Comparison of ENCODE assay signal across 20 cellular contexts in the genomic region with DNA sequence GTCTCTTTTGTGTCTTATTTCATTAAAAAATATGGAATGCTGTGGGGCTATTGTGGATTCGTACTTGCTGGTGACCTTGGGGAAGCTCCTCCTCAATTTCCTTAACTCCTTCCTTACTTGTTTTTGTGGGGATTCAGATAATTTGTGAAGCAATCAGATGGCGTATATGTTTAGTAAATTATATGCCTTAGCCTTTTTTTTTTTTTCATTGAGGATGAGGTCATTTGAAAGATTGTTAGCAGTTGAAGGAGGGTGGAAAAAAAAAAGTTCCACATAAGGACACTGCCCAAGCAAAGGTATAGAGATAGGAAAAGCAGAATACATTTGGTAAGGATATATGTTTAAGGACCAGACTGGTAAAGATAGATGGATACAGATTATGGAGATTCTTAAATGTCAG. TPM values are rescaled to one million over a fixed set of nuclear protein-coding genes. Genes with fewer than 3 reads are reported as not detected.
DNase-seq lines count a peak whose midpoint lies in the region; ATAC-seq, FAIRE-seq and TF ChIP-seq lines count a peak whose summit lies in the region.
"Had no signal": no experiment of that assay in that cellular context is flagged by ENCODE, and none has a peak within 500 bp of the region (broad histone marks: within the 10 kb centered on the region; RNA-seq: fewer than 3 reads in every experiment).

No MANE protein-coding gene starts in this region.

- no peak overlapping the region for H2BK5ac ChIP-seq in H9 (ENCODE audit: insufficient read length, low read length)

- H2BK12ac ChIP-seq in H9 (ENCODE audit: insufficient read length, low read depth, low read length) = no peak overlapping the region

- no peaks in the 10 kb centered on the region for H3K9me2 ChIP-seq in GM23338 (ENCODE audit: insufficient read depth)

- H3K27ac Mint-ChIP-seq in GM23338 (no peak overlapping the region), H9 (no peak overlapping the region; a peak in 1 of 7 replicates)
- no peak overlapping the region for H3K27ac Mint-ChIP-seq in stimulated activated effector memory CD8-positive, alpha-beta T cell treated with anti-CD3 and anti-CD28 coated beads, Interleukin-12 subunit alpha, Interleukin-12 subunit beta, amount 100 ng/mL, for 72 hours

- no peak overlapping the region for H2BK120ac ChIP-seq in H9 (ENCODE audit: low read depth, low read length, poor library complexity, severe bottlenecking)

- H3K4me1 ChIP-seq in GM23338 (ENCODE audit: insufficient read depth) (peaks cover 41% of the 10 kb centered on the region), adipocyte (ENCODE audit: control insufficient read depth, insufficient read depth, low read length) (peaks cover 50% of the 10 kb centered on the region), kidney (ENCODE audit: control insufficient read depth in 1 of 2, insufficient read depth in 1 of 2, low read depth in 1 of 2, low read length in 2 of 2) (peaks cover 17 to 22% of the 10 kb centered on the region in 2 donors), H9 (ENCODE audit: insufficient read depth, low read length) (no peaks in the 10 kb centered on the region)

- H3K27me3 ChIP-seq in GM23338 (ENCODE audit: insufficient read depth) = no peaks in the 10 kb centered on the region
- no peaks in the 10 kb centered on the region for H3K27me3 ChIP-seq in adipocyte (replicated peaks; ENCODE audit: control insufficient read depth, insufficient read depth, low read length)
- H3K27me3 ChIP-seq in H9 (ENCODE audit: insufficient read depth, low read length) = no peaks in the 10 kb centered on the region
- H3K27me3 ChIP-seq: suprapubic skin had no signal

- H4K8ac ChIP-seq in H9 (replicated peaks; ENCODE audit: insufficient read length, low read depth, low read length) = no peak overlapping the region

- H3K4me2 ChIP-seq in GM23338 (peak overlapping the region; percentile 35; the same call in 1 of the 2 replicates), H9 (ENCODE audit: insufficient read depth, insufficient read length, low read length) (no peak overlapping the region)

- no peak overlapping the region for H3K18ac ChIP-seq in H9 (ENCODE audit: insufficient read length, low read depth, low read length)

- no peak overlapping the region for H3T11ph ChIP-seq in H9 (ENCODE audit: low read length)

- peaks cover 10% of the 10 kb centered on the region for H3K23me2 ChIP-seq in H9 (ENCODE audit: insufficient read length, low read depth, low read length, poor library complexity, severe bottlenecking)

- H4K5ac ChIP-seq in H9 (ENCODE audit: insufficient read length, low read depth, low read length) = no peak overlapping the region

- H3K4me3 Mint-ChIP-seq in GM23338 (no peak overlapping the region), H9 (no peak overlapping the region)
- H3K4me3 Mint-ChIP-seq in stimulated activated effector memory CD8-positive, alpha-beta T cell treated with anti-CD3 and anti-CD28 coated beads, Interleukin-12 subunit alpha, Interleukin-12 subunit beta, amount 100 ng/mL, for 72 hours = peak overlapping the region; percentile 6

- peaks cover 3% of the 10 kb centered on the region for H3K27me3 Mint-ChIP-seq in GM23338 (ENCODE audit: insufficient read depth, low read depth, poor library complexity)
- no peaks in the 10 kb centered on the region for H3K27me3 Mint-ChIP-seq in H9 (ENCODE audit: low read depth)

- DNase-seq in GM23338 (ENCODE audit: low spot score) (no peak), adipocyte (ENCODE audit: low read depth) (no peak), kidney (no peak), H9 (no peak)
- DNase-seq in stimulated activated effector memory CD8-positive, alpha-beta T cell treated with anti-CD3 and anti-CD28 coated beads, Interleukin-12 subunit alpha, Interleukin-12 subunit beta, amount 100 ng/mL, for 72 hours (ENCODE audit: low spot score in 2 of 2) = no peak
- DNase-seq: activated CD4-positive, CD25-positive, alpha-beta regulatory T cell; C1 segment of cervical spinal cord; DMS79 treated with DMSO at 0.1 percent for 48 hours; hippocampal formation; NCI-H187 treated with DMSO at 0.1 percent for 48 hours; NCI-H524 treated with DMSO at 0.1 percent for 48 hours had no signal

- H3K36me3 ChIP-seq in GM23338 (ENCODE audit: insufficient read depth) = no peaks in the 10 kb centered on the region
- no peaks in the 10 kb centered on the region for H3K36me3 ChIP-seq in adipocyte (ENCODE audit: control insufficient read depth, insufficient read depth, low read length, severe bottlenecking)
- H3K36me3 ChIP-seq in kidney (ENCODE audit: control insufficient read depth in 1 of 2, insufficient read depth in 2 of 2, low read length in 2 of 2) = no peaks in the 10 kb centered on the region
- H3K36me3 ChIP-seq: suprapubic skin had no signal

- H3K4ac ChIP-seq in H9 (ENCODE audit: low read depth, low read length) = no peak overlapping the region

- H3K56ac ChIP-seq in H9 (ENCODE audit: insufficient read length, low read depth, low read length) = no peak overlapping the region

- intact Hi-C loops in kidney (cut with DNase I) = no loop called here

- peaks cover 76% of the 10 kb centered on the region for H3K79me2 ChIP-seq in GM23338 (replicated peaks; ENCODE audit: insufficient read depth)
- peaks cover 31% of the 10 kb centered on the region; the same call in 1 of the 2 replicates for H3K79me2 ChIP-seq in H9 (ENCODE audit: insufficient read depth, low read length)

- ATAC-seq in GM23338 = no peak
- no peak for ATAC-seq in stimulated activated effector memory CD8-positive, alpha-beta T cell treated with anti-CD3 and anti-CD28 coated beads, Interleukin-12 subunit alpha, Interleukin-12 subunit beta, amount 100 ng/mL, for 72 hours
- no peak for ATAC-seq in HG02852 (IDR thresholded peaks at IDR 0.05; ENCODE audit: unreplicated experiment)
- ATAC-seq in HG03442 (IDR thresholded peaks at IDR 0.05; ENCODE audit: unreplicated experiment) = no peak
- no peak for ATAC-seq in GM19023 (IDR thresholded peaks at IDR 0.05; ENCODE audit: unreplicated experiment)
- ATAC-seq: esophagus mucosa, left lobe of liver had no signal

- H2BK20ac ChIP-seq in H9 (ENCODE audit: low read depth, low read length, poor library complexity, severe bottlenecking) = no peak overlapping the region

- H2AK5ac ChIP-seq in H9 (ENCODE audit: insufficient read length, low read length) = no peak overlapping the region

- no peak overlapping the region for H3K23ac ChIP-seq in H9 (ENCODE audit: insufficient read length, low read depth, low read length)

- H3K79me1 ChIP-seq in H9 (ENCODE audit: insufficient read depth, low read depth, low read length, poor library complexity, severe bottlenecking) = peaks cover 3% of the 10 kb centered on the region

- no peak for FAIRE-seq in kidney (lab: Jason Lieb, UNC)
- FAIRE-seq: RCC 7860 had no signal

- H3K27ac ChIP-seq in GM23338 (ENCODE audit: low read depth) (no peak overlapping the region), kidney (ENCODE audit: low read depth in 2 of 2, low read length in 2 of 2) (peak overlapping the region in 1 of 2 donors; percentile 1), H9 (ENCODE audit: insufficient read length, low read depth, low read length) (no peak overlapping the region)
- H3K27ac ChIP-seq: suprapubic skin had no signal

- no peak overlapping the region for H3K4me3 ChIP-seq in GM23338
- H3K4me3 ChIP-seq in adipocyte (ENCODE audit: low read length) = peak overlapping the region; percentile 50
- H3K4me3 ChIP-seq in kidney (ENCODE audit: low read length in 2 of 2) = peak overlapping the region; percentile 10 to 31

- TF ChIP-seq CTCF in GM23338 (conservative IDR thresholded peaks at IDR 0.05; ENCODE audit: low read depth in 2 of 2) (no peak), kidney (IDR thresholded peaks at IDR 0.05; ENCODE audit: borderline replicate concordance, extremely low read depth, insufficient read depth) (no peak), H9 (conservative IDR thresholded peaks at IDR 0.05) (no peak)

- H3K9ac ChIP-seq in adipocyte (ENCODE audit: low read length) (no peak overlapping the region), kidney (ENCODE audit: low read length in 2 of 2) (no peak overlapping the region), H9 (ENCODE audit: extremely low read depth, insufficient read length, low read length) (no peak overlapping the region)

- WGBS in H9 (ENCODE audit: extremely low coverage, insufficient read length, low lambda C conversion rate) = no CpG with 5 or more reads among the region's 2 CpGs

- H3K9me3 ChIP-seq in adipocyte (ENCODE audit: control insufficient read depth, low read length) (no peaks in the 10 kb centered on the region), kidney (ENCODE audit: control insufficient read depth in 1 of 2, low read length in 2 of 2) (no peaks in the 10 kb centered on the region), H9 (ENCODE audit: control insufficient read depth, low read depth, low read length) (no peaks in the 10 kb centered on the region)
- H3K9me3 ChIP-seq: suprapubic skin had no signal

- H4K20me1 ChIP-seq in GM23338 (replicated peaks; ENCODE audit: insufficient read depth) (peaks cover 15% of the 10 kb centered on the region), H9 (ENCODE audit: control insufficient read depth, insufficient read depth, insufficient read length) (no peaks in the 10 kb centered on the region)

- H2AFZ ChIP-seq in GM23338 = no peak overlapping the region
- H2AFZ ChIP-seq in H9 (ENCODE audit: low read length) = no peak overlapping the region

- H4K91ac ChIP-seq in H9 (ENCODE audit: insufficient read length, low read depth, low read length) = no peak overlapping the region

- H3K14ac ChIP-seq in H9 (ENCODE audit: insufficient read depth, low read length) = no peak overlapping the region

- H3K9me3 Mint-ChIP-seq in GM23338 (no peaks in the 10 kb centered on the region), H9 (peaks cover 0 to 1% of the 10 kb centered on the region in 2 experiments; a peak in 2 of 5 replicates)
- H3K9me3 Mint-ChIP-seq in stimulated activated effector memory CD8-positive, alpha-beta T cell treated with anti-CD3 and anti-CD28 coated beads, Interleukin-12 subunit alpha, Interleukin-12 subunit beta, amount 100 ng/mL, for 72 hours = no peaks in the 10 kb centered on the region

- H3F3A ChIP-seq in GM23338 (replicated peaks; ENCODE audit: low read depth) = 0 out of 2 replicates have a peak, but pooled peaks cover 4% of the 10 kb centered on the region

- H3K36me3 Mint-ChIP-seq in GM23338 (ENCODE audit: low read depth) (peaks cover under 1% of the 10 kb centered on the region), H9 (ENCODE audit: insufficient read depth in 1 of 3, low read depth in 3 of 3) (peaks cover 0 to 4% (median 1%) of the 10 kb centered on the region in 3 experiments; a peak in 3 of 7 replicates)
- peaks cover 20% of the 10 kb centered on the region for H3K36me3 Mint-ChIP-seq in stimulated activated effector memory CD8-positive, alpha-beta T cell treated with anti-CD3 and anti-CD28 coated beads, Interleukin-12 subunit alpha, Interleukin-12 subunit beta, amount 100 ng/mL, for 72 hours

- H2BK15ac ChIP-seq in H9 (ENCODE audit: low read depth, low read length) = no peak overlapping the region

- H3K4me1 Mint-ChIP-seq in GM23338 (peaks cover 50% of the 10 kb centered on the region), H9 (peaks cover 40% of the 10 kb centered on the region in 2 experiments)
- H3K4me1 Mint-ChIP-seq in stimulated activated effector memory CD8-positive, alpha-beta T cell treated with anti-CD3 and anti-CD28 coated beads, Interleukin-12 subunit alpha, Interleukin-12 subunit beta, amount 100 ng/mL, for 72 hours = peaks cover 60% of the 10 kb centered on the region

RNA-seq across cellular contexts. Expression of a gene that starts 3.3 kb away (rescaled TPM):
- total RNA-seq in GM23338 (2014; rRNA removed; shearing (Covaris generic)) = 43.1 and 46.3 TPM in 2 replicates
- polyA plus RNA-seq in GM23338 (2016; fragmentation: Nextera tagmentation; extraction: Ambion mirVana) (69.8 and 101 TPM in 2 replicates), kidney (ENCODE audit: insufficient read depth, low read depth, low replicate concordance) (54.1 TPM)
- total RNA-seq in kidney (87.1 TPM), H9 (2021) (23.4 and 23.7 TPM in 2 replicates)

RNA-seq across cellular contexts. Expression of a gene that starts 24.0 kb away (rescaled TPM):
- not detected in 2 replicates for total RNA-seq in GM23338 (2014; rRNA removed; shearing (Covaris generic))
- not detected in 2 replicates for polyA plus RNA-seq in GM23338 (2016; fragmentation: Nextera tagmentation; extraction: Ambion mirVana)
- not detected for total RNA-seq in kidney
- not detected for polyA plus RNA-seq in kidney (ENCODE audit: insufficient read depth, low read depth, low replicate concordance)
- not detected in 2 replicates for total RNA-seq in H9 (2021)
- total RNA-seq: chondrocyte, esophagus mucosa, left lobe of liver, M059J, suprapubic skin had no signal
